In genomic region chr11:44621784-44622183, GRCh38 we compare ENCODE assay signal across 1 cellular context.
TF ChIP-seq lines count a peak whose summit lies in the region.

No MANE protein-coding gene starts in this region.

TF ChIP-seq in K562, 482 proteins besides CTCF, POLR2A, EP300 and RAD21 (continued from another document):
- TF ChIP-seq HMBOX1 (IDR thresholded peaks at IDR 0.05) (no peak), ZBTB12 (CRISPR knock-in tag; IDR thresholded peaks at IDR 0.05) (no peak)
